Comparison of ENCODE assay signal across 8 cellular contexts in the genomic region with DNA sequence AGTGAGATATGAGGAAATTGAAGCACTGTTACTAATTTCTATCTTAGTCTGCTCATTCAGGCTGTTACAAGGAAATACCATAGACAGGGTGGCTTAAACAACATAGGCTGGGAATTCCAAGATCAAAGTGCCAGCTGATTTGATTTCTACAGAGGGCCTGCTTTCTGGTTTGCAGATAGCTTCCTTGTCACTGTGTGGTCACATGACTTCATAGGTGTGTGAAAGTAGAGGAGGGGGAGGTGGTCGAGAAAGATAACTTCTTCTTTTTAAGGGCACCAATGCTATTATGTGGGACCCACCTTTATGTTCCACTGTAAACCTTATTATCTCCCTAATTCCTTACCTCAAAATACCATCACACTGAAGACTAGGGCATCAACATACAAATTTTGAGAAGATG. TPM values are rescaled to one million over a fixed set of nuclear protein-coding genes. Genes with fewer than 3 reads are reported as not detected.
"Had no signal": no experiment of that assay in that cellular context is flagged by ENCODE, and none has a peak within 500 bp of the region (broad histone marks: within the 10 kb centered on the region; RNA-seq: fewer than 3 reads in every experiment).

No MANE protein-coding gene starts in this region.

- H3K4me1 Mint-ChIP-seq: IgD-negative memory B cell had no signal

- H3K36me3 Mint-ChIP-seq: IgD-negative memory B cell had no signal

- H3K9me3 Mint-ChIP-seq: H9 had no signal

- ATAC-seq: HepG2 had no signal

- H3K4me3 Mint-ChIP-seq: H9, IgD-negative memory B cell had no signal

- H3K27ac Mint-ChIP-seq: H9, IgD-negative memory B cell had no signal

- DNase-seq: GOT3, H9, HCEC 1CT had no signal

- H3K27ac ChIP-seq: HL-60 had no signal

- FAIRE-seq: H54, HepG2 had no signal

RNA-seq across cellular contexts. Expression of a gene that starts 6.4 kb away (rescaled TPM):
- total RNA-seq: H9, HepG2, HT1080 had no signal
- polyA plus RNA-seq: HepG2, IgD-negative memory B cell had no signal
